Comparison of ENCODE assay signal across 1 cellular context in the genomic region with DNA sequence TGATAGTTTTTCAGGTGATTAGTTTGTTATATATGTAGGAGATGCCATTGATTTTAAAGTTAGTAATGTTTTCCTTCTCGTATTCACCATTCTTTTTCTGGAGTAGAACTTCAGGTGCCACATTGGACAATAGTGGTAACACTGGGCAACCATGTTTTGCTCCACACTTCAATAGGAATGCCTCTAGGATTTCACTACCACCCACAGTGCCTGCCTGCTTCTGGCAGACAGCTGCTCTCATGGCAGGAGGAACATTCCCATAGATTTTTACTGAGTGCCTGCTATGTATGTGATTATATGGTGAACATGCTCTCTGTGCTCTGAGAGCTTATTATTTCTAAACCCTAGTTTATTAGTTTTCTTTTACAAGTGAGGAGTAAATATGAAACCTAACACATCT.
TF ChIP-seq lines count a peak whose summit lies in the region.

No MANE protein-coding gene starts in this region.

TF ChIP-seq in GM23338, 12 proteins besides CTCF, POLR2A, EP300 and RAD21 (continued from another document):
- TF ChIP-seq, protein P1, sequence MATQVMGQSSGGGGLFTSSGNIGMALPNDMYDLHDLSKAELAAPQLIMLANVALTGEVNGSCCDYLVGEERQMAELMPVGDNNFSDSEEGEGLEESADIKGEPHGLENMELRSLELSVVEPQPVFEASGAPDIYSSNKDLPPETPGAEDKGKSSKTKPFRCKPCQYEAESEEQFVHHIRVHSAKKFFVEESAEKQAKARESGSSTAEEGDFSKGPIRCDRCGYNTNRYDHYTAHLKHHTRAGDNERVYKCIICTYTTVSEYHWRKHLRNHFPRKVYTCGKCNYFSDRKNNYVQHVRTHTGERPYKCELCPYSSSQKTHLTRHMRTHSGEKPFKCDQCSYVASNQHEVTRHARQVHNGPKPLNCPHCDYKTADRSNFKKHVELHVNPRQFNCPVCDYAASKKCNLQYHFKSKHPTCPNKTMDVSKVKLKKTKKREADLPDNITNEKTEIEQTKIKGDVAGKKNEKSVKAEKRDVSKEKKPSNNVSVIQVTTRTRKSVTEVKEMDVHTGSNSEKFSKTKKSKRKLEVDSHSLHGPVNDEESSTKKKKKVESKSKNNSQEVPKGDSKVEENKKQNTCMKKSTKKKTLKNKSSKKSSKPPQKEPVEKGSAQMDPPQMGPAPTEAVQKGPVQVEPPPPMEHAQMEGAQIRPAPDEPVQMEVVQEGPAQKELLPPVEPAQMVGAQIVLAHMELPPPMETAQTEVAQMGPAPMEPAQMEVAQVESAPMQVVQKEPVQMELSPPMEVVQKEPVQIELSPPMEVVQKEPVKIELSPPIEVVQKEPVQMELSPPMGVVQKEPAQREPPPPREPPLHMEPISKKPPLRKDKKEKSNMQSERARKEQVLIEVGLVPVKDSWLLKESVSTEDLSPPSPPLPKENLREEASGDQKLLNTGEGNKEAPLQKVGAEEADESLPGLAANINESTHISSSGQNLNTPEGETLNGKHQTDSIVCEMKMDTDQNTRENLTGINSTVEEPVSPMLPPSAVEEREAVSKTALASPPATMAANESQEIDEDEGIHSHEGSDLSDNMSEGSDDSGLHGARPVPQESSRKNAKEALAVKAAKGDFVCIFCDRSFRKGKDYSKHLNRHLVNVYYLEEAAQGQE (IDR thresholded peaks at IDR 0.05; ENCODE audit: unreplicated experiment) = no peak
- TF ChIP-seq STAT1 (IDR thresholded peaks at IDR 0.05; ENCODE audit: unreplicated experiment) (no peak), NANOG (IDR thresholded peaks at IDR 0.05; ENCODE audit: borderline replicate concordance) (no peak), ZNF331 (CRISPR knock-in tag; IDR thresholded peaks at IDR 0.05; ENCODE audit: low read depth) (no peak), JUNB (IDR thresholded peaks at IDR 0.05; ENCODE audit: unreplicated experiment) (no peak), CREB1 (CRISPR knock-in tag; IDR thresholded peaks at IDR 0.05; ENCODE audit: low read depth) (no peak)
- TF ChIP-seq, protein P2, sequence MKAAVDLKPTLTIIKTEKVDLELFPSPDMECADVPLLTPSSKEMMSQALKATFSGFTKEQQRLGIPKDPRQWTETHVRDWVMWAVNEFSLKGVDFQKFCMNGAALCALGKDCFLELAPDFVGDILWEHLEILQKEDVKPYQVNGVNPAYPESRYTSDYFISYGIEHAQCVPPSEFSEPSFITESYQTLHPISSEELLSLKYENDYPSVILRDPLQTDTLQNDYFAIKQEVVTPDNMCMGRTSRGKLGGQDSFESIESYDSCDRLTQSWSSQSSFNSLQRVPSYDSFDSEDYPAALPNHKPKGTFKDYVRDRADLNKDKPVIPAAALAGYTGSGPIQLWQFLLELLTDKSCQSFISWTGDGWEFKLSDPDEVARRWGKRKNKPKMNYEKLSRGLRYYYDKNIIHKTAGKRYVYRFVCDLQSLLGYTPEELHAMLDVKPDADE (IDR thresholded peaks at IDR 0.05) = no peak
